ENCODE assay signal across 22 cellular contexts in genomic region chr13:104085611-104086010, GRCh38.
DNase-seq lines count a peak whose midpoint lies in the region; FAIRE-seq and TF ChIP-seq lines count a peak whose summit lies in the region.
"Had no signal": no experiment of that assay in that cellular context is flagged by ENCODE, and none has a peak within 500 bp of the region (broad histone marks: within the 10 kb centered on the region; RNA-seq: fewer than 3 reads in every experiment).

No MANE protein-coding gene starts in this region.

- DNase-seq in OCI-M1 (lab: John Stamatoyannopoulos, UW): peak; percentile 20
- peak; percentile 48 for DNase-seq in choroid plexus epithelial cell (ENCODE audit: low read depth)
- DNase-seq in iris pigment epithelial cell (ENCODE audit: low read depth): peak; percentile 52
- DNase-seq in HTR-8/SVneo (ENCODE audit: insufficient read length, low spot score): no peak
- DNase-seq in kidney tubule cell (ENCODE audit: low spot score): no peak
- no peak for DNase-seq in NCI-H2227 (lab: John Stamatoyannopoulos, UW; ENCODE audit: unreplicated experiment)
- DNase-seq: ACHN; BE2C; C1 segment of cervical spinal cord; CD4-positive, CD25-positive, alpha-beta regulatory T cell; CD8-positive, alpha-beta memory T cell; COR-L47; DMS 273 treated with DMSO at 0.1 percent for 48 hours; DMS53; DND-41; EL; GM23248; HFFc6 had no signal

- no peak overlapping the region for H3K4me3 ChIP-seq in choroid plexus epithelial cell (ENCODE audit: low read depth, low read length)
- H3K4me3 ChIP-seq: GM12878, GM23248 had no signal

- no peak for FAIRE-seq in HTR-8/SVneo (lab: Jason Lieb, UNC)
- FAIRE-seq: A204.1, GM12878, H54, HepG2 had no signal

- no peak for TF ChIP-seq CTCF in choroid plexus epithelial cell (conservative IDR thresholded peaks at IDR 0.05; ENCODE audit: low read depth, low read length)

Comparison
In these comparisons a context has a peak if more than half of its experiments do, and no peak if none do; other contexts are left out.
1. DNase-seq: peak in OCI-M1 (single experiment), choroid plexus epithelial cell (single experiment) and iris pigment epithelial cell (single experiment); none in HTR-8/SVneo (single experiment), kidney tubule cell (single experiment) and NCI-H2227 (single experiment).